1 cellular context compared by ENCODE assay signal in the genomic region with DNA sequence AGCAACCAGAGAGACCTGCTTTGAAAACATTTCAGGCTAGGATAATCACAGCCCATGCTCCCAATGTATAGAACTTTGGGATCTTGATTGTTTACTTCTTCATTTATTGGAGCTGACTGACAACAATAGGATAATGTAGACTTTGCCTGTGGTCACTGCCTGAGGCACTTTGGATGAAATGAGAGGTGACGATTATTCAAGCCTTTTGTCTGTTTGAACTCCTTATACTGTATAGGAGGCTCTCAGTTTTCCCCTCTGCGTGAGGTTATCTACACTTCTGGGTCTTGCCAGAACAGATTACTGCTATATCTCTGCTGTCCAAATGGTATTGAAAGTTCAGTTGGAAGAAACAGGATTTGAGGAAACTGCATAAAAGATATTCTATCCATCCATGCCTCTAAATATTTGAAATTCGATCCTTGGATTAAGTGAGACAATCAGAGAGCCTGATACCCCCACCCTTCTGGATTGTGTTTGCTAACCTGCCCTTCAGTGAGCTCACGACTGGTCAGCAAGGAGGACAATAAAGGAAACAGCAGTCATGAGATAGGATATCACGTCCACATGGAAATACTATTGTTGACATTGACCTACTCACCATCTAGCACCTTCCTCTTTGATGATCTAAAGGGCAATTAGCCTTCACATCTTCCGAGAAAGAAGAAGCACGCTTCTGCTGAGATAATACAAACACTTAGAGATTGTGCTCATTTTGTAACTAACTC.
TF ChIP-seq lines count a peak whose summit lies in the region.

No MANE protein-coding gene starts in this region.

TF ChIP-seq in H1, 55 proteins besides CTCF, POLR2A, EP300 and RAD21 (continued from another document):
- TF ChIP-seq, protein P1, sequence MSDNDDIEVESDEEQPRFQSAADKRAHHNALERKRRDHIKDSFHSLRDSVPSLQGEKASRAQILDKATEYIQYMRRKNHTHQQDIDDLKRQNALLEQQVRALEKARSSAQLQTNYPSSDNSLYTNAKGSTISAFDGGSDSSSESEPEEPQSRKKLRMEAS (IDR thresholded peaks at IDR 0.05) = no peak
- TF ChIP-seq GTF2F1 (IDR thresholded peaks at IDR 0.05; ENCODE audit: borderline replicate concordance, low read depth, low read length) = no peak
- no peak for TF ChIP-seq RFX5 (IDR thresholded peaks at IDR 0.05; ENCODE audit: borderline replicate concordance, low read depth, low read length)
- TF ChIP-seq SAP30 (IDR thresholded peaks at IDR 0.05; ENCODE audit: insufficient read depth, insufficient replicate concordance, low read length) = no peak
- TF ChIP-seq, protein P2, sequence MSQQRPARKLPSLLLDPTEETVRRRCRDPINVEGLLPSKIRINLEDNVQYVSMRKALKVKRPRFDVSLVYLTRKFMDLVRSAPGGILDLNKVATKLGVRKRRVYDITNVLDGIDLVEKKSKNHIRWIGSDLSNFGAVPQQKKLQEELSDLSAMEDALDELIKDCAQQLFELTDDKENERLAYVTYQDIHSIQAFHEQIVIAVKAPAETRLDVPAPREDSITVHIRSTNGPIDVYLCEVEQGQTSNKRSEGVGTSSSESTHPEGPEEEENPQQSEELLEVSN (IDR thresholded peaks at IDR 0.05) = no peak
- TF ChIP-seq SRF (IDR thresholded peaks at IDR 0.05; ENCODE audit: low read depth, low read length) = no peak
